In genomic region chrX:43566170-43566569, GRCh38 we compare ENCODE assay signal across 32 cellular contexts.
"Had no signal": no experiment of that assay in that cellular context is flagged by ENCODE, and none has a peak within 500 bp of the region (broad histone marks: within the 10 kb centered on the region; RNA-seq: fewer than 3 reads in every experiment).

No MANE protein-coding gene starts in this region.

- H3K27ac ChIP-seq: brain microvascular endothelial cell, cardiac muscle cell, SJSA1 had no signal

- FAIRE-seq: RCC 7860, TTC549 had no signal

- H3K4me1 ChIP-seq: SJSA1 had no signal

- H3K27me3 ChIP-seq: brain microvascular endothelial cell, cardiac muscle cell, MG63, SJSA1 had no signal

- H3K36me3 ChIP-seq: brain microvascular endothelial cell, cardiac muscle cell, MG63, SJSA1 had no signal

- DNase-seq: activated CD4-positive, alpha-beta T cell treated with anti-CD3 and anti-CD28 coated beads, Interleukin-2, amount 10 ng/mL, durations not matched to agents 24 days and 14 days; activated CD4-positive, alpha-beta T cell treated with anti-CD3 and anti-CD28 coated beads, Interleukin-2, amount 50 U/mL, for 4 hours; activated CD8-positive, alpha-beta T cell treated with anti-CD3 and anti-CD28 coated beads for 36 hours; activated effector memory CD4-positive, alpha-beta T cell treated with anti-CD3 and anti-CD28 coated beads, Interleukin-2, amount 50 U/mL, for 16 hours; activated naive CD4-positive, alpha-beta T cell; activated naive CD4-positive, alpha-beta T cell treated with anti-CD3 and anti-CD28 coated beads, Interleukin-2, amount 50 U/mL, for 16 hours; activated naive CD8-positive, alpha-beta T cell treated with anti-CD3 and anti-CD28 coated beads for 36 hours; activated T-cell treated with anti-CD3 and anti-CD28 coated beads, Interleukin-2, amount 50 U/mL, for 1 hour; activated T-cell treated with anti-CD3 and anti-CD28 coated beads, Interleukin-2, amount 50 U/mL, for 72 hours; amniotic stem cell; aorta; brain microvascular endothelial cell; Kasumi-1; KG1; MG63; MV-4-11; NCI-H1092; NCI-H1436 treated with DMSO at 0.1 percent for 48 hours; NCI-H1694 treated with DMSO at 0.1 percent for 48 hours; NCI-H2029; NCI-H2107; NCI-H2171; NCI-H510A treated with DMSO at 0.1 percent for 48 hours; NCI-H526 treated with DMSO at 0.1 percent for 48 hours; NCI-H82; Right ventricle myocardium superior; SK-N-SH had no signal

- H3K9me3 ChIP-seq: MG63, SJSA1, SK-N-SH had no signal

- H3K4me3 ChIP-seq: cardiac muscle cell, MG63, SJSA1 had no signal

- ATAC-seq: activated CD8-positive, alpha-beta T cell treated with anti-CD3 and anti-CD28 coated beads for 36 hours; activated T-cell treated with anti-CD3 and anti-CD28 coated beads, Interleukin-2, amount 50 U/mL, for 72 hours; activated T-helper 17 cell treated with anti-CD3 and anti-CD28 coated beads, Interleukin-2, amount 50 U/mL, for 72 hours had no signal
